ENCODE assay signal across 20 cellular contexts in the genomic region with DNA sequence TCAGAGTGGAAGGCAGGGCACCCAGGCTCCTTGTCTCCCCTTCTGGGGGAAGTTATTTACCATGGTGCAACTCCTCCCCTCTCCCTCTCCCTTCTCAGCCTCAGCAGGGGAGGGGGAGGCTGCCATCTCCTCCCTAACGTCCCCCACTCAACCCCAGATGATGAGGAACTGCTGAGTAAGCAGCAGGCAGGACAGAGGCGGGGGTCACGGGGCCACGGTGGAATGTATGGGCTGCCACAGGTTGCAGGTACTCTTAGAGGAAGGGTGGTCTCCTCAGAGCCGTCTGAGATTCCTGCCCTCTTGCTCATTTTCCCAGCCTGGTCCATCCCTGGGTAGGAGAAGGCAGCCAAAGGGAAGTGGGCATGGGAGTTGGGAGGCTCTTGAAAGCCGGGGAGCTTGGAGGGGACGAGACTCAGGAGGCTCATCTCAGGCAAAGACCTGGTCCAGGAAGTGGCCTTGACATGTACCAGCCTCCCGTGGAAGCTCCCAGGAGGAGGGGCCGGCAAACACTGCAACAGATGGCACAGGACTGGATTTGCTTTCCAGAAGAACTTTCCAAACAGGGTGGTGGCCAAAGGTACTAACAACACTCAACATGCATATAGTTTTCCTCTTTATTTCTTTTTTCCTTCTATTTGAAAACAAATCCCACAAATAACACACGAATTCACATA. TPM values are rescaled to one million over a fixed set of nuclear protein-coding genes. Genes with fewer than 3 reads are reported as not detected.
DNase-seq lines count a peak whose midpoint lies in the region; ATAC-seq, FAIRE-seq and TF ChIP-seq lines count a peak whose summit lies in the region.
"Had no signal": no experiment of that assay in that cellular context is flagged by ENCODE, and none has a peak within 500 bp of the region (broad histone marks: within the 10 kb centered on the region; RNA-seq: fewer than 3 reads in every experiment).

No MANE protein-coding gene starts in this region.

- no TSS peak for BruUV-seq in HepG2 (replicated peaks; lab: Mats Ljungman, UMichigan)

- no peak for TF ChIP-seq EP300 in HepG2 (IDR thresholded peaks at IDR 0.05; ENCODE audit: low read depth in 2 of 2, low read length in 2 of 2)
- TF ChIP-seq EP300 in HepG2 (CRISPR knock-in tag; IDR thresholded peaks at IDR 0.05; ENCODE audit: borderline replicate concordance) = no peak

- TF ChIP-seq POLR2A in HepG2 (IDR thresholded peaks at IDR 0.05; ENCODE audit: insufficient read depth in 1 of 2, low read depth in 2 of 2, low read length in 2 of 2) = no peak

- no peaks in the 10 kb centered on the region for H3K27me3 ChIP-seq in HepG2 (ENCODE audit: control insufficient read depth in 1 of 2, insufficient read depth in 2 of 2, low read length in 2 of 2)

- H3K4me3 Mint-ChIP-seq in activated B cell treated with CpG ODN at 0.5 μM for 24 hours = no peak overlapping the region
- no peak overlapping the region for H3K4me3 Mint-ChIP-seq in stimulated activated naive B cell treated with anti-CD40 and anti-IgM and Interleukin-4, amounts not matched to agents 10 μg/mL and 1 μg/mL and 100 μg/mL, for 72 hours
- no peak overlapping the region for H3K4me3 Mint-ChIP-seq in T-helper 17 cell
- H3K4me3 Mint-ChIP-seq: WTC11 had no signal

- no peak overlapping the region for H2AFZ ChIP-seq in HepG2 (ENCODE audit: low read length)
- H2AFZ ChIP-seq: parathyroid adenoma had no signal

- peaks cover 52% of the 10 kb centered on the region for H3K4me1 Mint-ChIP-seq in activated B cell treated with CpG ODN at 0.5 μM for 24 hours
- H3K4me1 Mint-ChIP-seq in stimulated activated naive B cell treated with anti-CD40 and anti-IgM and Interleukin-4, amounts not matched to agents 10 μg/mL and 1 μg/mL and 100 μg/mL, for 72 hours = peaks cover 36 to 38% of the 10 kb centered on the region in 2 donors
- H3K4me1 Mint-ChIP-seq in T-helper 17 cell = peaks cover 25% of the 10 kb centered on the region
- H3K4me1 Mint-ChIP-seq: WTC11 had no signal

- ATAC-seq in activated B cell treated with CpG ODN at 0.5 μM for 24 hours (ENCODE audit: low read depth) = no peak
- peak; percentile 69; the same call in 2 of the 3 replicates for ATAC-seq in HepG2
- ATAC-seq in stimulated activated naive B cell treated with anti-CD40 and anti-IgM and Interleukin-4, amounts not matched to agents 10 μg/mL and 1 μg/mL and 100 μg/mL, for 72 hours (replicated peaks) = no peak
- no peak for ATAC-seq in T-helper 17 cell
- no peak for ATAC-seq in HG02678 (IDR thresholded peaks at IDR 0.05; ENCODE audit: unreplicated experiment)
- ATAC-seq: WTC11 had no signal

- FAIRE-seq in HepG2 (lab: Jason Lieb, UNC) = no peak
- FAIRE-seq: keratinocyte, RCC 7860 had no signal

- in situ Hi-C loops in HepG2 (cut with HindIII; ENCODE audit: extremely low pct_ligation_motif_present, low pct_unique_long_range_greater_than_20kb) (no loop called here), GM13976 (cut with MboI; ENCODE audit: low sequenced_read_pairs, unreplicated experiment) (no loop called here)

- no peak for TF ChIP-seq RAD21 in HepG2 (CRISPR knock-in tag; IDR thresholded peaks at IDR 0.05)

- H3K27ac Mint-ChIP-seq in activated B cell treated with CpG ODN at 0.5 μM for 24 hours (peak overlapping the region; percentile 87), T-helper 17 cell (no peak overlapping the region)
- H3K27ac Mint-ChIP-seq in stimulated activated naive B cell treated with anti-CD40 and anti-IgM and Interleukin-4, amounts not matched to agents 10 μg/mL and 1 μg/mL and 100 μg/mL, for 72 hours = peak overlapping the region; percentile 73
- H3K27ac Mint-ChIP-seq: WTC11 had no signal

- POLR2A ChIA-PET in activated B cell treated with CpG ODN at 0.5 μM for 24 hours (lab: Charles Lee) (interaction anchor here (1.6 to 1.7 kb wide), 2 partner anchors 20 to 132 kb away, joined by 3 to 5 read pairs; no protein-coding TSS in a partner anchor), HepG2 (lab: Yijun Ruan, JAX) (no interaction called here)

- no peak overlapping the region for H3K4me3 ChIP-seq in HepG2 (replicated peaks in 1 of 3; ENCODE audit: insufficient read depth in 1 of 3, low read depth in 2 of 3, low read length in 3 of 3)
- H3K4me3 ChIP-seq: smooth muscle cell had no signal

- H3K36me3 Mint-ChIP-seq in activated B cell treated with CpG ODN at 0.5 μM for 24 hours (ENCODE audit: low read depth) = no peaks in the 10 kb centered on the region
- H3K36me3 Mint-ChIP-seq in stimulated activated naive B cell treated with anti-CD40 and anti-IgM and Interleukin-4, amounts not matched to agents 10 μg/mL and 1 μg/mL and 100 μg/mL, for 72 hours = peaks cover 2 to 9% of the 10 kb centered on the region in 2 donors
- no peaks in the 10 kb centered on the region for H3K36me3 Mint-ChIP-seq in T-helper 17 cell (ENCODE audit: low read depth)
- H3K36me3 Mint-ChIP-seq: WTC11 had no signal

- 33% methylated on average over 5 of the region's 10 CpGs for WGBS in HepG2 (ENCODE audit: low lambda C conversion rate)

- peaks cover 6% of the 10 kb centered on the region for H3K79me2 ChIP-seq in HepG2 (ENCODE audit: insufficient read depth, low read length)

- no peaks in the 10 kb centered on the region for H3K9me3 Mint-ChIP-seq in activated B cell treated with CpG ODN at 0.5 μM for 24 hours
- H3K9me3 Mint-ChIP-seq in stimulated activated naive B cell treated with anti-CD40 and anti-IgM and Interleukin-4, amounts not matched to agents 10 μg/mL and 1 μg/mL and 100 μg/mL, for 72 hours = no peaks in the 10 kb centered on the region
- H3K9me3 Mint-ChIP-seq: WTC11 had no signal

- H3K27me3 Mint-ChIP-seq in activated B cell treated with CpG ODN at 0.5 μM for 24 hours (no peaks in the 10 kb centered on the region), T-helper 17 cell (no peaks in the 10 kb centered on the region)
- no peaks in the 10 kb centered on the region for H3K27me3 Mint-ChIP-seq in stimulated activated naive B cell treated with anti-CD40 and anti-IgM and Interleukin-4, amounts not matched to agents 10 μg/mL and 1 μg/mL and 100 μg/mL, for 72 hours

- no peaks in the 10 kb centered on the region for H3K9me3 ChIP-seq in HepG2 (ENCODE audit: low read length)
- H3K9me3 ChIP-seq in T-helper 17 cell (ENCODE audit: control insufficient read depth, low read length, poor library complexity, severe bottlenecking) = no peaks in the 10 kb centered on the region

- DNase-seq in NCI-H82 (lab: John Stamatoyannopoulos, UW) = peak; percentile 70
- no peak for DNase-seq in NCI-H82 treated with DMSO at 0.1 percent for 48 hours (lab: John Stamatoyannopoulos, UW; ENCODE audit: unreplicated experiment)
- no peak for DNase-seq in activated B cell treated with CpG ODN at 0.5 μM for 24 hours
- DNase-seq in HepG2 (ENCODE audit: low spot score) = no peak
- DNase-seq in stimulated activated naive B cell treated with anti-CD40 and anti-IgM and Interleukin-4, amounts not matched to agents 10 μg/mL and 1 μg/mL and 100 μg/mL, for 72 hours = no peak
- no peak for DNase-seq in T-helper 17 cell
- no peak for DNase-seq in GM13976 (ENCODE audit: low spot score)
- DNase-seq: 8988T; activated CD8-positive, alpha-beta memory T cell treated with anti-CD3 and anti-CD28 coated beads, Interleukin-2, amount 50 U/mL, for 48 hours; aorta; cortex of kidney; erythroblast; midbrain; NCI-H146 had no signal

- H3K4me1 ChIP-seq in HepG2 (ENCODE audit: insufficient read depth, low read length) = peaks cover 18% of the 10 kb centered on the region
- H3K4me1 ChIP-seq: parathyroid adenoma had no signal

- H4K20me1 ChIP-seq in HepG2 (ENCODE audit: insufficient read depth, low read length) = no peaks in the 10 kb centered on the region

- no peak overlapping the region for H3K9ac ChIP-seq in HepG2 (ENCODE audit: insufficient read depth, low read depth, low read length)
- H3K9ac ChIP-seq: parathyroid adenoma had no signal

- H3K36me3 ChIP-seq in HepG2 (replicated peaks in 1 of 2; ENCODE audit: control insufficient read depth in 1 of 2, insufficient read depth in 2 of 2, low read length in 2 of 2) = no peaks in the 10 kb centered on the region

- H3K27ac ChIP-seq in HepG2 (ENCODE audit: extremely low read length, insufficient read depth, low read length) = no peak overlapping the region
- H3K27ac ChIP-seq: parathyroid adenoma had no signal

- TF ChIP-seq CTCF in activated B cell treated with CpG ODN at 0.5 μM for 24 hours (IDR thresholded peaks at IDR 0.05) (no peak), HepG2 (CRISPR knock-in tag; IDR thresholded peaks at IDR 0.05) (no peak), GM13976 (IDR thresholded peaks at IDR 0.05; ENCODE audit: borderline replicate concordance, control extremely low read depth, extremely low read depth, insufficient read depth, missing control alignments) (no peak)

- intact Hi-C loops in activated B cell treated with CpG ODN at 0.5 μM for 24 hours (cut with micrococcal nuclease) = no loop called here
- intact Hi-C loops in HepG2 (cut with micrococcal nuclease; ENCODE audit: unreplicated experiment) = no loop called here

- H3K4me2 ChIP-seq in HepG2 (ENCODE audit: low read depth, low read length) = no peak overlapping the region
- H3K4me2 ChIP-seq: smooth muscle cell had no signal

- CTCF ChIA-PET in activated B cell treated with CpG ODN at 0.5 μM for 24 hours (lab: Charles Lee) (no interaction called here), HepG2 (lab: Yijun Ruan, JAX; ENCODE audit: low intra/inter-chr PET ratio, low total read pairs) (no interaction called here)

RNA-seq across cellular contexts. Expression of a gene that starts 19.0 kb away (rescaled TPM):
- 61.3 and 62.6 TPM in 2 replicates for total RNA-seq in activated B cell treated with CpG ODN at 0.5 μM for 24 hours
- 2.3 and 2.9 TPM in 2 replicates for total RNA-seq in HepG2 (2016; rRNA removed; fragmentation: Illumina TruSeq; extraction: Trizol)
- total RNA-seq in HepG2 (2016; cell fraction: cytosol; rRNA removed; fragmentation: Illumina TruSeq; extraction: Trizol; ENCODE audit: low read depth) = 2.3 and 2.7 TPM in 2 replicates
- 2.0 and 2.8 TPM in 2 replicates for total RNA-seq in HepG2 (2016; cell fraction: insoluble cytoplasmic fraction; rRNA removed; fragmentation: Illumina TruSeq; extraction: Trizol)
- 4.4 and 4.7 TPM in 2 replicates for total RNA-seq in HepG2 (2016; cell fraction: membrane; rRNA removed; fragmentation: Illumina TruSeq; extraction: Trizol)
- 5.1 and 7.2 TPM in 2 replicates for total RNA-seq in HepG2 (2016; cell fraction: nucleus; rRNA removed; fragmentation: Illumina TruSeq; extraction: Trizol)
- 3.5 and 3.6 TPM in 2 replicates for polyA plus RNA-seq in HepG2 (2011; rRNA removed)
- 1.6 and 2.1 TPM in 2 replicates for polyA plus RNA-seq in HepG2 (2011; cell fraction: cytosol; rRNA removed)
- 7.0 TPM in 2 replicates for polyA plus RNA-seq in HepG2 (2011; cell fraction: nucleus; rRNA removed)
- 5.6 and 6.5 TPM in 2 replicates for polyA plus RNA-seq in HepG2 (2012)
- 6.3 and 6.8 TPM in 2 replicates for polyA plus RNA-seq in HepG2 (2016; cell fraction: cytosol; fragmentation: Illumina TruSeq; extraction: Trizol; ENCODE audit: low read depth)
- polyA plus RNA-seq in HepG2 (2016; cell fraction: insoluble cytoplasmic fraction; fragmentation: Illumina TruSeq; extraction: Trizol; ENCODE audit: low read depth) = 7.0 and 10.5 TPM in 2 replicates
- 9.8 and 10.5 TPM in 2 replicates for polyA plus RNA-seq in HepG2 (2016; cell fraction: membrane; fragmentation: Illumina TruSeq; extraction: Trizol; ENCODE audit: low read depth)
- polyA plus RNA-seq in HepG2 (2016; cell fraction: nucleus; fragmentation: Illumina TruSeq; extraction: Trizol; ENCODE audit: insufficient read depth, low read depth) = 11.7 and 11.9 TPM in 2 replicates
- 5.5 TPM in 1 of 2 replicates, not detected in the other for polyA minus RNA-seq in HepG2 (2011; rRNA and poly(A)+ RNA removed; ENCODE audit: low replicate concordance)
- polyA minus RNA-seq in HepG2 (2011; cell fraction: cytosol; rRNA and poly(A)+ RNA removed) = 4.6 and 4.9 TPM in 2 replicates
- 8.0 and 9.7 TPM in 2 replicates for polyA minus RNA-seq in HepG2 (2011; cell fraction: nucleus; rRNA and poly(A)+ RNA removed)
- 10 to 100 TPM; 49.3 to 70.0 TPM for total RNA-seq in T-helper 17 cell
